8 cellular contexts compared by ENCODE assay signal in genomic region chr2:65383571-65384488, GRCh38. TPM values are rescaled to one million over a fixed set of nuclear protein-coding genes. Genes with fewer than 3 reads are reported as not detected.
A peak's percentile ranks its signal among the peaks of the same experiment; 100 is the strongest.
DNase-seq lines count a peak whose midpoint lies in the region; ATAC-seq, FAIRE-seq and TF ChIP-seq lines count a peak whose summit lies in the region.

No MANE protein-coding gene starts in this region.

- POLR2A ChIA-PET in GM12878 (lab: Charles Lee) = interaction anchor here (1.0 to 2.9 kb wide), 4 partner anchors 10 to 45 kb away, joined by 3 to 9 read pairs (median 6); no protein-coding TSS in a partner anchor

- peak overlapping the region; percentile 65; the same call in 1 of the 2 replicates for H3K27ac ChIP-seq in GM12878 (ENCODE audit: control insufficient read depth, insufficient read depth)
- peak overlapping the region; percentile 82 to 88 for H3K27ac ChIP-seq in kidney (ENCODE audit: low read depth in 2 of 2, low read length in 2 of 2)
- peak overlapping the region; percentile 73 to 88 (median 84) for H3K27ac ChIP-seq in stomach
- no peak overlapping the region for H3K27ac ChIP-seq in aorta (ENCODE audit: low read depth in 1 of 2, low read length in 2 of 2)

- TF ChIP-seq CTCF in HFFc6 (IDR thresholded peaks at IDR 0.05) = no peak
- no peak for TF ChIP-seq CTCF in GM12878 (IDR thresholded peaks at IDR 0.05 in 2 of 3, conservative IDR thresholded peaks at IDR 0.05 in 1 of 3; ENCODE audit: control insufficient read depth in 2 of 3, extremely low read depth in 1 of 3, insufficient read depth in 1 of 3, low read depth in 3 of 3, low read length in 3 of 3)
- TF ChIP-seq CTCF in kidney (IDR thresholded peaks at IDR 0.05; ENCODE audit: borderline replicate concordance, extremely low read depth, insufficient read depth) = no peak
- TF ChIP-seq CTCF in stomach (IDR thresholded peaks at IDR 0.05) = no peak

- in situ Hi-C loops in GM12878 (cut with MboI) = no loop called here

- peak overlapping the region; percentile 72 for H3K4me3 Mint-ChIP-seq in HFFc6

- no peak for ATAC-seq in GM12878
- ATAC-seq in GM19324 (IDR thresholded peaks at IDR 0.05; ENCODE audit: low FRiP score, unreplicated experiment) = no peak
- no peak for ATAC-seq in GM21390 (IDR thresholded peaks at IDR 0.05; ENCODE audit: unreplicated experiment)
- ATAC-seq in aorta (ENCODE audit: low FRiP score) = no peak
- ATAC-seq in GM19035 (IDR thresholded peaks at IDR 0.05; ENCODE audit: unreplicated experiment) = no peak

- RAD21 ChIA-PET in GM12878 (lab: Charles Lee; ENCODE audit: unreplicated experiment) = interaction anchor here (0.7 to 2.5 kb wide), 10 partner anchors 11 to 52 kb away, joined by 3 to 8 read pairs (median 4); no protein-coding TSS in a partner anchor

- peak overlapping the region; percentile 90 for H3K27ac Mint-ChIP-seq in HFFc6

- no peak overlapping the region for H3K4me3 ChIP-seq in GM12878
- H3K4me3 ChIP-seq in kidney (ENCODE audit: low read length in 2 of 2) = peak overlapping the region in 1 of 2 donors; percentile 26
- H3K4me3 ChIP-seq in stomach = peak overlapping the region in 1 of 4 donors; percentile 18
- H3K4me3 ChIP-seq in aorta (ENCODE audit: low read length in 2 of 2) = no peak overlapping the region

- H4K20me1 ChIP-seq in GM12878 (ENCODE audit: control insufficient read depth, insufficient read depth) = no peaks in the 10 kb centered on the region

- no peak for DNase-seq in HFFc6
- DNase-seq in GM12878 (ENCODE audit: low read depth, low spot score) = no peak
- no peak for DNase-seq in kidney
- DNase-seq in stomach = peak; percentile 43
- no peak for DNase-seq in aorta

- H3K36me3 Mint-ChIP-seq in HFFc6 (ENCODE audit: low read depth) = peaks cover 5% of the 10 kb centered on the region; the same call in 1 of the 2 replicates

- TF ChIP-seq RAD21 in GM12878 (IDR thresholded peaks at IDR 0.05; ENCODE audit: insufficient read depth, low read depth, low read length) = no peak

- peak overlapping the region; percentile 56; the same call in 1 of the 2 replicates for H3K4me2 ChIP-seq in GM12878 (ENCODE audit: control insufficient read depth, insufficient read depth)

- SMC1A ChIA-PET in GM12878 (lab: Charles Lee; ENCODE audit: uncharacterized antibody, unreplicated experiment) = interaction anchor here (0.7 to 7.3 kb wide), 17 partner anchors 10 to 120 kb away, joined by 3 to 80 read pairs (median 4); no protein-coding TSS in a partner anchor

- FAIRE-seq in GM12878 (lab: Jason Lieb, UNC) (no peak), kidney (lab: Jason Lieb, UNC) (no peak)

- intact Hi-C loops in GM12878 (cut with micrococcal nuclease; ENCODE audit: unreplicated experiment) = no loop called here
- intact Hi-C loops in kidney (cut with DNase I) = no loop called here
- intact Hi-C loops in stomach (cut with DNase I; ENCODE audit: low total_unique reads) = no loop called here
- intact Hi-C loops in aorta (cut with DNase I) = loop anchor here in 1 of 2 donors (5.0 kb wide), 1 partner anchor 48 kb away; the partner anchor contains the start of gene SPRED2

- no peak overlapping the region for H2AFZ ChIP-seq in GM12878 (ENCODE audit: control insufficient read depth, low read depth, low read length)

- H3K36me3 ChIP-seq in GM12878 (ENCODE audit: control insufficient read depth in 2 of 2, insufficient read depth in 2 of 2, low read length in 1 of 2) (peaks cover 0 to 2% of the 10 kb centered on the region in 2 experiments; a peak in 2 of 4 replicates), kidney (ENCODE audit: control insufficient read depth in 1 of 2, insufficient read depth in 2 of 2, low read length in 2 of 2) (no peaks in the 10 kb centered on the region), stomach (no peaks in the 10 kb centered on the region), aorta (ENCODE audit: control insufficient read depth in 1 of 2, insufficient read depth in 2 of 2, low read length in 1 of 2) (no peaks in the 10 kb centered on the region)

- BruUV-seq in GM12878 (replicated peaks; lab: Mats Ljungman, UMichigan) = no TSS peak

- H3K27me3 ChIP-seq in GM12878 (replicated peaks in 1 of 2; ENCODE audit: control insufficient read depth in 2 of 2, insufficient read depth in 2 of 2, low read length in 1 of 2) (no peaks in the 10 kb centered on the region), stomach (no peaks in the 10 kb centered on the region), aorta (ENCODE audit: control insufficient read depth in 1 of 2, insufficient read depth in 2 of 2, low read length in 1 of 2) (no peaks in the 10 kb centered on the region)

- peaks cover 94% of the 10 kb centered on the region for H3K4me1 Mint-ChIP-seq in HFFc6 (ENCODE audit: low read depth)

- TF ChIP-seq EP300 in GM12878 (IDR thresholded peaks at IDR 0.05; ENCODE audit: borderline replicate concordance in 1 of 2, control insufficient read depth in 1 of 2, low read depth in 2 of 2, low read length in 2 of 2) = no peak
- no peak for TF ChIP-seq EP300 in stomach (IDR thresholded peaks at IDR 0.05)

- H3K9ac ChIP-seq in GM12878 (ENCODE audit: control insufficient read depth, insufficient read depth, low read length) (no peak overlapping the region), kidney (ENCODE audit: low read length in 2 of 2) (peak overlapping the region in 1 of 2 donors; percentile 63)

- peaks cover 5% of the 10 kb centered on the region for H3K27me3 Mint-ChIP-seq in HFFc6 (ENCODE audit: insufficient read depth)

- 88% methylated on average over 17 of the region's 17 CpGs for WGBS in GM12878 (ENCODE audit: insufficient coverage, insufficient replicate concordance, low lambda C conversion rate, missing lambda C conversion rate)
- 25 to 41% (median 29%) methylated on average over 17 of the region's 17 CpGs for WGBS in stomach, 5 donors
- WGBS in aorta, 2 donors = 58 to 60% methylated on average over 17 of the region's 17 CpGs

- H3K9me3 Mint-ChIP-seq in HFFc6 = no peaks in the 10 kb centered on the region

- H3K9me3 ChIP-seq in GM12878 (replicated peaks; ENCODE audit: control insufficient read depth, insufficient read depth, low read length) (no peaks in the 10 kb centered on the region), kidney (ENCODE audit: control insufficient read depth in 1 of 2, low read length in 2 of 2) (no peaks in the 10 kb centered on the region), stomach (no peaks in the 10 kb centered on the region), aorta (ENCODE audit: control insufficient read depth, low read length) (no peaks in the 10 kb centered on the region)

- peaks cover 50% of the 10 kb centered on the region for H3K4me1 ChIP-seq in GM12878 (ENCODE audit: control insufficient read depth, insufficient read depth, low read length)
- peaks cover 43 to 54% of the 10 kb centered on the region in 2 donors for H3K4me1 ChIP-seq in kidney (ENCODE audit: control insufficient read depth in 1 of 2, insufficient read depth in 1 of 2, low read depth in 1 of 2, low read length in 2 of 2)
- H3K4me1 ChIP-seq in stomach = peaks cover 33 to 76% (median 57%) of the 10 kb centered on the region in 4 donors
- peaks cover 0 to 7% of the 10 kb centered on the region in 2 donors for H3K4me1 ChIP-seq in aorta (ENCODE audit: control insufficient read depth in 1 of 2, insufficient read depth in 2 of 2, low read length in 2 of 2)

- H3K79me2 ChIP-seq in GM12878 (ENCODE audit: control insufficient read depth, insufficient read depth, low read length) = no peaks in the 10 kb centered on the region

- no peak for TF ChIP-seq POLR2A in GM12878 (IDR thresholded peaks at IDR 0.05; ENCODE audit: low read depth, low read length)
- no peak for TF ChIP-seq POLR2A in stomach (IDR thresholded peaks at IDR 0.05)

- CTCF ChIA-PET in GM12878 (lab: Yijun Ruan, JAX) = interaction anchor here (0.7 to 2.8 kb wide), 10 partner anchors 9 to 120 kb away, joined by 3 to 13 read pairs (median 4); no protein-coding TSS in a partner anchor

TF ChIP-seq in GM12878, 131 proteins besides CTCF, POLR2A, EP300 and RAD21 (continues in another document):
- TF ChIP-seq NFYA (IDR thresholded peaks at IDR 0.05; ENCODE audit: borderline replicate concordance, low read depth, low read length) (no peak), NFXL1 (IDR thresholded peaks at IDR 0.05; ENCODE audit: borderline replicate concordance) (no peak)

RNA-seq across cellular contexts. Expression of gene SPRED2, which starts 48.6 kb away (rescaled TPM):
- total RNA-seq in HFFc6 (2021; fragmentation: NEBNext Ultra II Directional; extraction: Animal tissue kit (Norgen Biotek cat#: 25700)) = 10 to 100 TPM; 28.7 to 38.5 (median 33.3) TPM
- 22.4 and 22.8 TPM in 2 replicates for total RNA-seq in GM12878 (2013; cell fraction: nucleolus; rRNA removed)
- total RNA-seq in GM12878 (2014; rRNA removed) (5.3 and 5.7 TPM in 2 replicates), GM12878 (2014; rRNA removed; fragmentation: Illumina TruSeq; extraction: Trizol) (6.7 and 6.8 TPM in 2 replicates), GM12878 (2021) (23.9 and 25.6 TPM in 2 replicates), kidney (42.3 TPM), stomach (10 to 100 TPM in 3 of 5 donors, 1 to 10 TPM in 2; 6.4 to 23.3 (median 12.9) TPM), aorta (10 to 100 TPM; 36.5 to 38.3 TPM)
- 2.9 TPM for polyA plus RNA-seq in GM12878 (2011; ENCODE audit: low read depth)
- polyA plus RNA-seq in GM12878 (2011; rRNA removed) (9.2 and 10.0 TPM in 2 replicates), GM12878 (2014; fragmentation: Illumina TruSeq; extraction: Trizol) (16.2 and 17.6 TPM in 2 replicates), GM12878 (2014; fragmentation: Nextera tagmentation; extraction: Ambion mirVana) (1 to 10 TPM; 3.0 to 3.2 TPM), GM12878 (2014; rRNA removed) (9.4 and 11.5 TPM in 2 replicates), GM12878 (2016; fragmentation: Nextera tagmentation; extraction: Ambion mirVana) (10 to 100 TPM; 10.9 to 11.8 TPM), kidney (ENCODE audit: insufficient read depth, low read depth, low replicate concordance) (8.9 TPM), stomach (10 to 100 TPM in 2 of 3 donors, 1 to 10 TPM in 1; 7.0 to 21.1 (median 10.1) TPM), aorta (10 to 100 TPM in 1 of 2 donors, 1 to 10 TPM in 1; 9.9 to 19.7 TPM)
- polyA plus RNA-seq in GM12878 (2011; cell fraction: cytosol; rRNA removed) = 12.1 and 14.2 TPM in 2 replicates
- 15.3 and 17.6 TPM in 2 replicates for polyA plus RNA-seq in GM12878 (2011; cell fraction: nucleus; rRNA removed)
- polyA plus RNA-seq in GM12878 (2012) = 3.6 and 4.9 TPM in 2 replicates
- 10.8 and 11.3 TPM in 2 replicates for polyA minus RNA-seq in GM12878 (2011; rRNA and poly(A)+ RNA removed)
- polyA minus RNA-seq in GM12878 (2011; cell fraction: cytosol; rRNA and poly(A)+ RNA removed) = 8.0 and 8.7 TPM in 2 replicates
- 5.2 and 10.3 TPM in 2 replicates for polyA minus RNA-seq in GM12878 (2011; cell fraction: nucleus; rRNA and poly(A)+ RNA removed)

Comparison
In these comparisons a context has a peak if more than half of its experiments do, and no peak if none do; other contexts are left out.
1. H3K27ac ChIP-seq: peak in GM12878 (single experiment), kidney (2 of 2) and stomach (5 of 5); none in aorta (0 of 2).